1 cellular context compared by ENCODE assay signal in genomic region chr16:69969657-69970056, GRCh38. TPM values are rescaled to one million over a fixed set of nuclear protein-coding genes. Genes with fewer than 3 reads are reported as not detected.
"Had no signal": no experiment of that assay in that cellular context is flagged by ENCODE, and none has a peak within 500 bp of the region (broad histone marks: within the 10 kb centered on the region; RNA-seq: fewer than 3 reads in every experiment).

No MANE protein-coding gene starts in this region.

RNA-seq across cellular contexts. Expression of gene CLEC18A, which starts 18.5 kb away (rescaled TPM):
- total RNA-seq: lung microvascular endothelial cell had no signal
